Comparison of ENCODE assay signal across 8 cellular contexts in the genomic region with DNA sequence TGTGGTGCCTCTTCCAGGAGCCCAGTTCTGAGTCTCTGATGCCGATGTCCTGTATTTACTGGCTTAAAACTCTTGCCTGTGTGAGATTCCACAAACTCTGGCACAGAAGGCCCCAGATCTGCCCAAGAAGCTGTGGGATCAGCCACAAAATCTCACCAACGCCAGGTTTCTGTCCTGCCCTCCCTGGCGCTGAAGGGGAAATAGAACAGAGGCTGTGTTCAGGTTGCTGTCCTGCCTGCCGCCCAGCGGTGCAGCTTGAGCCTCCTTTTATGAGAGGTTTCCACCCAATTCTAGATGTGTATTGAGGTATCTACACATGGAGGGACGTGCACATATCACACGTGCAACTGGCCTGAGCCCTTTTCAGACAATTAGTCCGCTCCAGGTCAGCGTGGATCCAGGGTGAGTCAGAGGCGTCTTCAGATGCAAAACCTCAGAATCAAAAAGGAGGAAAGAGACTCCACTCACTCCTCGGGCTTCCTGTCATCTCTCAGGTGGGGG. TPM values are rescaled to one million over a fixed set of nuclear protein-coding genes. Genes with fewer than 3 reads are reported as not detected.
DNase-seq lines count a peak whose midpoint lies in the region; ATAC-seq and TF ChIP-seq lines count a peak whose summit lies in the region.

No MANE protein-coding gene starts in this region.

- no peaks in the 10 kb centered on the region for H3K9me3 Mint-ChIP-seq in T-helper 1 cell treated with Interleukin-12 subunit alpha and Interleukin-12 subunit beta and Interleukin-4 antibody, amounts not matched to agents 30 μg/mL and 1 μg/mL, for 36 hours
- H3K9me3 Mint-ChIP-seq in glutamatergic neuron (ENCODE audit: unreplicated experiment), result peaks cover 10% of the 10 kb centered on the region

- H3K36me3 ChIP-seq in stomach smooth muscle (ENCODE audit: control insufficient read depth in 2 of 2, insufficient read depth in 2 of 2, low read length in 2 of 2), result peaks cover 4 to 8% of the 10 kb centered on the region in 2 donors

- peaks cover 47% of the 10 kb centered on the region for H3K4me1 ChIP-seq in stomach smooth muscle (ENCODE audit: control insufficient read depth, insufficient read depth, low read length)

- peak overlapping the region; percentile 61 to 80 for H3K9ac ChIP-seq in stomach smooth muscle (ENCODE audit: low read length in 2 of 2)

- H3K9me3 ChIP-seq in stomach smooth muscle (ENCODE audit: control insufficient read depth in 2 of 2, low read length in 2 of 2), result no peaks in the 10 kb centered on the region

- H3K27me3 Mint-ChIP-seq in T-helper 1 cell treated with Interleukin-12 subunit alpha and Interleukin-12 subunit beta and Interleukin-4 antibody, amounts not matched to agents 30 μg/mL and 1 μg/mL, for 36 hours (ENCODE audit: low read depth), result no peaks in the 10 kb centered on the region
- H3K27me3 Mint-ChIP-seq in glutamatergic neuron (ENCODE audit: unreplicated experiment), result peaks cover 13% of the 10 kb centered on the region

- DNase-seq in T-helper 1 cell (no peak), glutamatergic neuron (no peak), GM10248 (ENCODE audit: extremely low spot score) (no peak), NCI-H82 (lab: John Stamatoyannopoulos, UW) (no peak)

- no peak for ATAC-seq in GM18502 (IDR thresholded peaks at IDR 0.05; ENCODE audit: poor library complexity, unreplicated experiment)

- H3K4me3 ChIP-seq in WI38 (ENCODE audit: low read depth, low read length), result peak overlapping the region; percentile 18; the same call in 1 of the 2 replicates
- H3K4me3 ChIP-seq in stomach smooth muscle (ENCODE audit: low read length in 2 of 2), result peak overlapping the region; percentile 18 to 84

- peak overlapping the region; percentile 67 for H3K27ac Mint-ChIP-seq in T-helper 1 cell treated with Interleukin-12 subunit alpha and Interleukin-12 subunit beta and Interleukin-4 antibody, amounts not matched to agents 30 μg/mL and 1 μg/mL, for 36 hours
- peak overlapping the region; percentile 73 for H3K27ac Mint-ChIP-seq in glutamatergic neuron (ENCODE audit: unreplicated experiment)

- TF ChIP-seq CTCF in WI38 (IDR thresholded peaks at IDR 0.05; ENCODE audit: low read depth, low read length), result no peak
- TF ChIP-seq CTCF in glutamatergic neuron (IDR thresholded peaks at IDR 0.05; ENCODE audit: partially characterized antibody, unreplicated experiment), result no peak
- TF ChIP-seq CTCF in GM10248 (IDR thresholded peaks at IDR 0.05; ENCODE audit: control extremely low read depth, extremely low read depth, low read depth, missing control alignments), result no peak

- peak overlapping the region; percentile 98 for H3K27ac ChIP-seq in stomach smooth muscle (ENCODE audit: low read length)

- H3K4me3 Mint-ChIP-seq in T-helper 1 cell treated with Interleukin-12 subunit alpha and Interleukin-12 subunit beta and Interleukin-4 antibody, amounts not matched to agents 30 μg/mL and 1 μg/mL, for 36 hours, result no peak overlapping the region
- peak overlapping the region; percentile 85 for H3K4me3 Mint-ChIP-seq in glutamatergic neuron (ENCODE audit: unreplicated experiment)

- peaks cover 7% of the 10 kb centered on the region for H3K36me3 Mint-ChIP-seq in T-helper 1 cell treated with Interleukin-12 subunit alpha and Interleukin-12 subunit beta and Interleukin-4 antibody, amounts not matched to agents 30 μg/mL and 1 μg/mL, for 36 hours (ENCODE audit: low read depth)
- no peaks in the 10 kb centered on the region for H3K36me3 Mint-ChIP-seq in glutamatergic neuron (ENCODE audit: unreplicated experiment)

- peaks cover 22% of the 10 kb centered on the region for H3K4me1 Mint-ChIP-seq in T-helper 1 cell treated with Interleukin-12 subunit alpha and Interleukin-12 subunit beta and Interleukin-4 antibody, amounts not matched to agents 30 μg/mL and 1 μg/mL, for 36 hours (ENCODE audit: low read depth)
- peaks cover 23% of the 10 kb centered on the region for H3K4me1 Mint-ChIP-seq in glutamatergic neuron (ENCODE audit: low read depth, unreplicated experiment)

- CTCF ChIA-PET in GM10248 (lab: Yijun Ruan, JAX), result interaction anchor here (1.1 to 5.4 kb wide), 7 partner anchors 25 to 68 kb away, joined by 3 to 47 read pairs (median 4); no protein-coding TSS in a partner anchor

- H3K27me3 ChIP-seq in stomach smooth muscle (ENCODE audit: control insufficient read depth in 1 of 2, insufficient read depth in 2 of 2, low read length in 2 of 2), result no peaks in the 10 kb centered on the region

- POLR2A ChIA-PET in GM10248 (lab: Yijun Ruan, JAX), result interaction anchor here (1.5 kb wide), 1 partner anchor 28 kb away, joined by 3 read pairs; no protein-coding TSS in a partner anchor

RNA-seq across cellular contexts. Expression of gene TMEM80, which starts 2.2 kb away (rescaled TPM):
- 29.7 TPM for total RNA-seq in glutamatergic neuron (ENCODE audit: unreplicated experiment)

RNA-seq across cellular contexts. Expression of gene DEAF1, which starts 2.8 kb away (rescaled TPM):
- 51.5 TPM for total RNA-seq in glutamatergic neuron (ENCODE audit: unreplicated experiment)

RNA-seq across cellular contexts. Expression of gene EPS8L2, which starts 8.2 kb away (rescaled TPM):
- total RNA-seq in glutamatergic neuron (ENCODE audit: unreplicated experiment), result 12.7 TPM

RNA-seq across cellular contexts. Expression of gene TALDO1, which starts 49.4 kb away (rescaled TPM):
- total RNA-seq in glutamatergic neuron (ENCODE audit: unreplicated experiment), result 182 TPM
